In genomic region chr17:61135782-61136181, GRCh38 we compare ENCODE assay signal across 21 cellular contexts.
DNase-seq lines count a peak whose midpoint lies in the region; ATAC-seq and TF ChIP-seq lines count a peak whose summit lies in the region.
"Had no signal": no experiment of that assay in that cellular context is flagged by ENCODE, and none has a peak within 500 bp of the region (broad histone marks: within the 10 kb centered on the region; RNA-seq: fewer than 3 reads in every experiment).

No MANE protein-coding gene starts in this region.

- peaks cover 40% of the 10 kb centered on the region for H3K4me1 Mint-ChIP-seq in nephron progenitor cell

- no peaks in the 10 kb centered on the region for H3K9me3 ChIP-seq in right atrium auricular region
- H3K9me3 ChIP-seq in upper lobe of right lung: no peaks in the 10 kb centered on the region
- no peaks in the 10 kb centered on the region for H3K9me3 ChIP-seq in MG63
- H3K9me3 ChIP-seq: breast epithelium, sigmoid colon, thyroid gland had no signal

- TF ChIP-seq CTCF in right atrium auricular region (IDR thresholded peaks at IDR 0.05) (no peak), nephron progenitor cell (IDR thresholded peaks at IDR 0.05) (no peak), upper lobe of right lung (IDR thresholded peaks at IDR 0.05) (no peak)

- no peaks in the 10 kb centered on the region for H3K9me3 Mint-ChIP-seq in nephron progenitor cell
- H3K9me3 Mint-ChIP-seq: CD4-positive, alpha-beta memory T cell had no signal

- no peaks in the 10 kb centered on the region for H3K36me3 Mint-ChIP-seq in nephron progenitor cell (ENCODE audit: low read depth)
- H3K36me3 Mint-ChIP-seq: CD4-positive, alpha-beta memory T cell had no signal

- DNase-seq in left ventricle myocardium superior (peak; percentile 44), right atrium auricular region (ENCODE audit: low spot score) (no peak), fibroblast of peridontal ligament (ENCODE audit: extremely low read depth) (peak; percentile 44), nephron progenitor cell (peak; percentile 13), upper lobe of right lung (no peak), NCI-H1436 treated with DMSO at 0.1 percent for 48 hours (lab: John Stamatoyannopoulos, UW) (no peak), MG63 (no peak)
- DNase-seq in stimulated activated CD4-positive, alpha-beta T cell treated with anti-CD3 and anti-CD28 coated beads, Interleukin-2, amount 100 ng/mL, for 48 hours: no peak
- DNase-seq: activated CD4-positive, alpha-beta T cell treated with anti-CD3 and anti-CD28 coated beads for 1 hour; CD4-positive, alpha-beta memory T cell; dermis blood vessel endothelial cell; DMS53; foreskin keratinocyte; GF-D8; kidney glomerular epithelial cell; NCI-H1694; NCI-H526 treated with DMSO at 0.1 percent for 48 hours; sigmoid colon; stimulated activated naive CD4-positive, alpha-beta T cell; thyroid gland had no signal

- H3K27me3 Mint-ChIP-seq in nephron progenitor cell (ENCODE audit: low read depth, poor library complexity): peaks cover 12% of the 10 kb centered on the region
- H3K27me3 Mint-ChIP-seq: CD4-positive, alpha-beta memory T cell had no signal

- intact Hi-C loops in left ventricle myocardium superior (cut with micrococcal nuclease): no loop called here
- intact Hi-C loops in upper lobe of right lung (cut with DNase I): no loop called here

- H3K27ac ChIP-seq in right atrium auricular region (no peak overlapping the region), upper lobe of right lung (peak overlapping the region; percentile 43)
- H3K27ac ChIP-seq: breast epithelium, foreskin keratinocyte, thyroid gland had no signal

- no peak overlapping the region for H3K27ac Mint-ChIP-seq in nephron progenitor cell
- H3K27ac Mint-ChIP-seq: CD4-positive, alpha-beta memory T cell had no signal

- H3K4me3 Mint-ChIP-seq in nephron progenitor cell: no peak overlapping the region
- H3K4me3 Mint-ChIP-seq: CD4-positive, alpha-beta memory T cell had no signal

- ATAC-seq in left ventricle myocardium superior (peak; percentile 44), upper lobe of right lung (no peak)
- ATAC-seq: foreskin keratinocyte had no signal

- H3K27me3 ChIP-seq in right atrium auricular region (no peaks in the 10 kb centered on the region), upper lobe of right lung (no peaks in the 10 kb centered on the region), MG63 (no peaks in the 10 kb centered on the region)
- H3K27me3 ChIP-seq: breast epithelium, foreskin keratinocyte, sigmoid colon, thyroid gland had no signal

- H3K4me1 ChIP-seq in right atrium auricular region: no peaks in the 10 kb centered on the region
- H3K4me1 ChIP-seq in upper lobe of right lung: peaks cover 14% of the 10 kb centered on the region
- H3K4me1 ChIP-seq: breast epithelium, sigmoid colon had no signal

- no peaks in the 10 kb centered on the region for H3K36me3 ChIP-seq in right atrium auricular region
- no peaks in the 10 kb centered on the region for H3K36me3 ChIP-seq in upper lobe of right lung
- no peaks in the 10 kb centered on the region for H3K36me3 ChIP-seq in MG63
- H3K36me3 ChIP-seq: breast epithelium, sigmoid colon, thyroid gland had no signal

- H3K4me3 ChIP-seq in right atrium auricular region: no peak overlapping the region
- H3K4me3 ChIP-seq in upper lobe of right lung: peak overlapping the region; percentile 35
- no peak overlapping the region for H3K4me3 ChIP-seq in MG63
- H3K4me3 ChIP-seq: breast epithelium, sigmoid colon, thyroid gland had no signal

Comparison
In these comparisons a context has a peak if more than half of its experiments do, and no peak if none do; other contexts are left out.
1. DNase-seq: peak in left ventricle myocardium superior (single experiment), fibroblast of peridontal ligament (single experiment) and nephron progenitor cell (single experiment); none in right atrium auricular region (single experiment), upper lobe of right lung (single experiment), NCI-H1436 treated with DMSO at 0.1 percent for 48 hours (single experiment), stimulated activated CD4-positive, alpha-beta T cell treated with anti-CD3 and anti-CD28 coated beads, Interleukin-2, amount 100 ng/mL, for 48 hours (0 of 2) and MG63 (single experiment).